18 cellular contexts compared by ENCODE assay signal in genomic region chr3:129038121-129038855, GRCh38. TPM values are rescaled to one million over a fixed set of nuclear protein-coding genes. Genes with fewer than 3 reads are reported as not detected.
A peak's percentile ranks its signal among the peaks of the same experiment; 100 is the strongest.
DNase-seq lines count a peak whose midpoint lies in the region; ATAC-seq and TF ChIP-seq lines count a peak whose summit lies in the region.
"Had no signal": no experiment of that assay in that cellular context is flagged by ENCODE, and none has a peak within 500 bp of the region (broad histone marks: within the 10 kb centered on the region; RNA-seq: fewer than 3 reads in every experiment).

No MANE protein-coding gene starts in this region.

- no peaks in the 10 kb centered on the region for H3K27me3 ChIP-seq in mesendoderm (ENCODE audit: insufficient read depth, low read length, poor library complexity)
- no peaks in the 10 kb centered on the region for H3K27me3 ChIP-seq in CD4-positive, alpha-beta T cell (ENCODE audit: control insufficient read depth, insufficient read depth, low read length)
- H3K27me3 ChIP-seq: BE2C had no signal

- H3K4me3 ChIP-seq in SK-N-MC (no peak overlapping the region), mesendoderm (ENCODE audit: low read length) (no peak overlapping the region)

- intact Hi-C loops in CD4-positive, alpha-beta T cell (cut with DNase I, micrococcal nuclease), result no loop called here

- H2BK120ac ChIP-seq in mesendoderm (ENCODE audit: low read depth, low read length), result no peak overlapping the region

- peaks cover 18% of the 10 kb centered on the region for H3K27me3 Mint-ChIP-seq in activated naive CD8-positive, alpha-beta T cell treated with anti-CD3 and anti-CD28 coated beads, Interleukin-2, amount 10 ng/mL, durations not matched to agents 7 days and 5 days
- peaks cover 15% of the 10 kb centered on the region for H3K27me3 Mint-ChIP-seq in activated naive CD8-positive, alpha-beta T cell treated with anti-CD3 and anti-CD28 coated beads, Interleukin-2, amount 50 U/mL, for 24 hours
- H3K27me3 Mint-ChIP-seq in CD4-positive, alpha-beta T cell, result peaks cover 21% of the 10 kb centered on the region

- no peaks in the 10 kb centered on the region for H3K9me3 Mint-ChIP-seq in activated naive CD8-positive, alpha-beta T cell treated with anti-CD3 and anti-CD28 coated beads, Interleukin-2, amount 10 ng/mL, durations not matched to agents 7 days and 5 days
- H3K9me3 Mint-ChIP-seq in activated naive CD8-positive, alpha-beta T cell treated with anti-CD3 and anti-CD28 coated beads, Interleukin-2, amount 50 U/mL, for 24 hours, result no peaks in the 10 kb centered on the region
- H3K9me3 Mint-ChIP-seq in CD4-positive, alpha-beta T cell, result no peaks in the 10 kb centered on the region
- H3K9me3 Mint-ChIP-seq: CD8-positive, alpha-beta T cell had no signal

- H3K79me1 ChIP-seq in mesendoderm (ENCODE audit: low read length), result no peaks in the 10 kb centered on the region

- H3K9ac ChIP-seq in SK-N-MC (ENCODE audit: insufficient read length) (peak overlapping the region; percentile 19), mesendoderm (ENCODE audit: low read length) (no peak overlapping the region)

- H2BK5ac ChIP-seq in mesendoderm (ENCODE audit: low read length), result no peak overlapping the region

- DNase-seq in activated naive CD8-positive, alpha-beta T cell treated with anti-CD3 and anti-CD28 coated beads, Interleukin-2, amount 10 ng/mL, durations not matched to agents 7 days and 5 days, result peak; percentile 15
- no peak for DNase-seq in activated naive CD8-positive, alpha-beta T cell treated with anti-CD3 and anti-CD28 coated beads, Interleukin-2, amount 50 U/mL, for 24 hours
- DNase-seq in SK-N-MC (ENCODE audit: low read depth, low spot score) (no peak), mesendoderm (no peak), KBM-7 (no peak), NCI-H345 treated with DMSO at 0.1 percent for 48 hours (lab: John Stamatoyannopoulos, UW; ENCODE audit: unreplicated experiment) (no peak)
- no peak for DNase-seq in CD4-positive, alpha-beta T cell
- DNase-seq: BE2C; CD8-positive, alpha-beta T cell; DMS79; NCI-H1417 treated with DMSO at 0.1 percent for 48 hours; NCI-H1930; NCI-H446 had no signal

- peaks cover 10% of the 10 kb centered on the region for H3K4me1 Mint-ChIP-seq in activated naive CD8-positive, alpha-beta T cell treated with anti-CD3 and anti-CD28 coated beads, Interleukin-2, amount 10 ng/mL, durations not matched to agents 7 days and 5 days
- peaks cover 12% of the 10 kb centered on the region for H3K4me1 Mint-ChIP-seq in activated naive CD8-positive, alpha-beta T cell treated with anti-CD3 and anti-CD28 coated beads, Interleukin-2, amount 50 U/mL, for 24 hours
- H3K4me1 Mint-ChIP-seq in CD4-positive, alpha-beta T cell (ENCODE audit: low read depth), result peaks cover 16% of the 10 kb centered on the region

- H3K9me3 ChIP-seq in SK-N-MC (ENCODE audit: low read depth, low read length), result no peaks in the 10 kb centered on the region
- no peaks in the 10 kb centered on the region for H3K9me3 ChIP-seq in CD4-positive, alpha-beta T cell (ENCODE audit: control insufficient read depth, low read length)
- H3K9me3 ChIP-seq: BE2C had no signal

- no peak overlapping the region for H4K5ac ChIP-seq in mesendoderm (ENCODE audit: low read length)

- H3K4me2 ChIP-seq in mesendoderm (ENCODE audit: low read length), result no peak overlapping the region

- POLR2A ChIA-PET in activated naive CD8-positive, alpha-beta T cell treated with anti-CD3 and anti-CD28 coated beads, Interleukin-2, amount 10 ng/mL, durations not matched to agents 7 days and 5 days (lab: Charles Lee), result no interaction called here
- POLR2A ChIA-PET in CD4-positive, alpha-beta T cell (lab: Charles Lee), result no interaction called here

- TF ChIP-seq CTCF in CD4-positive, alpha-beta T cell (IDR thresholded peaks at IDR 0.05), result no peak

- H3K23ac ChIP-seq in mesendoderm (ENCODE audit: low read length), result peak overlapping the region; percentile 54

- in situ Hi-C loops in KBM-7 (cut with MboI; ENCODE audit: low pct_unique_long_range_greater_than_20kb, low sequenced_read_pairs), result no loop called here

- no peak overlapping the region for H2AK5ac ChIP-seq in mesendoderm (ENCODE audit: low read length)

- H3K27ac ChIP-seq in SK-N-MC (no peak overlapping the region), mesendoderm (ENCODE audit: low read depth, low read length) (no peak overlapping the region)
- H3K27ac ChIP-seq in CD4-positive, alpha-beta T cell (ENCODE audit: low read depth, low read length), result no peak overlapping the region

- H3K4me1 ChIP-seq in mesendoderm (ENCODE audit: control insufficient read depth, low read depth, low read length), result no peaks in the 10 kb centered on the region

- H3K36me3 Mint-ChIP-seq in activated naive CD8-positive, alpha-beta T cell treated with anti-CD3 and anti-CD28 coated beads, Interleukin-2, amount 10 ng/mL, durations not matched to agents 7 days and 5 days, result no peaks in the 10 kb centered on the region
- H3K36me3 Mint-ChIP-seq in activated naive CD8-positive, alpha-beta T cell treated with anti-CD3 and anti-CD28 coated beads, Interleukin-2, amount 50 U/mL, for 24 hours (ENCODE audit: low read depth), result no peaks in the 10 kb centered on the region
- no peaks in the 10 kb centered on the region for H3K36me3 Mint-ChIP-seq in CD4-positive, alpha-beta T cell (ENCODE audit: low read depth)
- H3K36me3 Mint-ChIP-seq: CD8-positive, alpha-beta T cell had no signal

- ATAC-seq in activated naive CD8-positive, alpha-beta T cell treated with anti-CD3 and anti-CD28 coated beads, Interleukin-2, amount 10 ng/mL, durations not matched to agents 7 days and 5 days (ENCODE audit: low read depth), result no peak
- no peak for ATAC-seq in activated naive CD8-positive, alpha-beta T cell treated with anti-CD3 and anti-CD28 coated beads, Interleukin-2, amount 50 U/mL, for 24 hours
- ATAC-seq in CD4-positive, alpha-beta T cell (ENCODE audit: poor library complexity), result no peak
- ATAC-seq: CD8-positive, alpha-beta T cell; Right ventricle myocardium inferior had no signal

- H3K79me2 ChIP-seq in mesendoderm (ENCODE audit: control insufficient read depth, insufficient read depth, low read length), result no peaks in the 10 kb centered on the region

- no peak overlapping the region for H3K18ac ChIP-seq in mesendoderm (ENCODE audit: low read length)

- H3K27ac Mint-ChIP-seq in activated naive CD8-positive, alpha-beta T cell treated with anti-CD3 and anti-CD28 coated beads, Interleukin-2, amount 10 ng/mL, durations not matched to agents 7 days and 5 days, result no peak overlapping the region
- no peak overlapping the region for H3K27ac Mint-ChIP-seq in activated naive CD8-positive, alpha-beta T cell treated with anti-CD3 and anti-CD28 coated beads, Interleukin-2, amount 50 U/mL, for 24 hours
- no peak overlapping the region for H3K27ac Mint-ChIP-seq in CD4-positive, alpha-beta T cell
- H3K27ac Mint-ChIP-seq: CD8-positive, alpha-beta T cell had no signal

- CTCF ChIA-PET in CD4-positive, alpha-beta T cell (lab: Charles Lee), result no interaction called here

- WGBS in mesendoderm (ENCODE audit: extremely low coverage, insufficient coverage, low lambda C conversion rate), result no CpG with 5 or more reads among the region's 10 CpGs

- no peak overlapping the region for H3K56ac ChIP-seq in mesendoderm (ENCODE audit: low read length)

- H2BK15ac ChIP-seq in mesendoderm (replicated peaks; ENCODE audit: low read depth), result no peak overlapping the region

- H4K8ac ChIP-seq in mesendoderm (ENCODE audit: low read depth, low read length), result no peak overlapping the region

- H3K36me3 ChIP-seq in SK-N-MC (ENCODE audit: insufficient read depth, low read length) (no peaks in the 10 kb centered on the region), mesendoderm (ENCODE audit: control insufficient read depth, insufficient read depth, low read length) (no peaks in the 10 kb centered on the region)
- H3K36me3 ChIP-seq: BE2C had no signal

- H3K4me3 Mint-ChIP-seq in activated naive CD8-positive, alpha-beta T cell treated with anti-CD3 and anti-CD28 coated beads, Interleukin-2, amount 10 ng/mL, durations not matched to agents 7 days and 5 days, result no peak overlapping the region
- no peak overlapping the region for H3K4me3 Mint-ChIP-seq in activated naive CD8-positive, alpha-beta T cell treated with anti-CD3 and anti-CD28 coated beads, Interleukin-2, amount 50 U/mL, for 24 hours
- H3K4me3 Mint-ChIP-seq in CD4-positive, alpha-beta T cell, result no peak overlapping the region
- H3K4me3 Mint-ChIP-seq: CD8-positive, alpha-beta T cell had no signal

- H3K4ac ChIP-seq in mesendoderm (ENCODE audit: low read depth, low read length), result no peak overlapping the region

RNA-seq across cellular contexts. Expression of gene GP9, which starts 22.3 kb away (rescaled TPM):
- total RNA-seq in activated naive CD8-positive, alpha-beta T cell treated with anti-CD3 and anti-CD28 coated beads, Interleukin-2, amount 10 ng/mL, durations not matched to agents 7 days and 5 days, result not detected
- not detected for polyA plus RNA-seq in mesendoderm (2013, experiment 1 of 2)
- not detected for polyA plus RNA-seq in mesendoderm (2013, experiment 2 of 2)
- not detected for total RNA-seq in CD4-positive, alpha-beta T cell
- total RNA-seq: CD8-positive, alpha-beta T cell; H4; M059J; OCI-LY7; Right ventricle myocardium inferior; SK-MEL-5 had no signal

RNA-seq across cellular contexts. Expression of gene EFCC1, which starts 37.2 kb away (rescaled TPM):
- total RNA-seq in activated naive CD8-positive, alpha-beta T cell treated with anti-CD3 and anti-CD28 coated beads, Interleukin-2, amount 10 ng/mL, durations not matched to agents 7 days and 5 days, result under 1 TPM; 0.14 to 0.23 TPM
- not detected for polyA plus RNA-seq in mesendoderm (2013, experiment 1 of 2)
- polyA plus RNA-seq in mesendoderm (2013, experiment 2 of 2), result not detected
- under 1 TPM; 0.22 to 0.25 TPM for total RNA-seq in CD4-positive, alpha-beta T cell
- total RNA-seq: M059J, OCI-LY7 had no signal

RNA-seq across cellular contexts. Expression of gene CFAP92, which starts 44.4 kb away (rescaled TPM):
- total RNA-seq in activated naive CD8-positive, alpha-beta T cell treated with anti-CD3 and anti-CD28 coated beads, Interleukin-2, amount 10 ng/mL, durations not matched to agents 7 days and 5 days, result under 1 TPM in 1 of 2 experiments, not detected in 1; 0.22 TPM
- 0.60 TPM for polyA plus RNA-seq in mesendoderm (2013, experiment 1 of 2)
- 0.38 TPM for polyA plus RNA-seq in mesendoderm (2013, experiment 2 of 2)
- under 1 TPM; 0.19 to 0.45 TPM for total RNA-seq in CD4-positive, alpha-beta T cell
